ENCODE assay signal across 11 cellular contexts in genomic region chr19:6272913-6273600, GRCh38. TPM values are rescaled to one million over a fixed set of nuclear protein-coding genes. Genes with fewer than 3 reads are reported as not detected.
DNase-seq lines count a peak whose midpoint lies in the region; ATAC-seq, FAIRE-seq and TF ChIP-seq lines count a peak whose summit lies in the region.
"Had no signal": no experiment of that assay in that cellular context is flagged by ENCODE, and none has a peak within 500 bp of the region (broad histone marks: within the 10 kb centered on the region; RNA-seq: fewer than 3 reads in every experiment).

No MANE protein-coding gene starts in this region.

- no peak for DNase-seq in BJ (ENCODE audit: low read depth)
- DNase-seq in SJSA1 (ENCODE audit: low read depth in 1 of 2, low spot score in 2 of 2): no peak
- DNase-seq in fibroblast of mammary gland (ENCODE audit: low read depth): no peak
- no peak for DNase-seq in pancreas
- no peak for DNase-seq in stimulated activated CD4-positive, alpha-beta T cell treated with anti-CD3 and anti-CD28 coated beads, Interleukin-1b, Interleukin-23, amount 100 ng/mL, for 48 hours
- no peak for DNase-seq in cortex of kidney (lab: John Stamatoyannopoulos, UW)
- DNase-seq: activated naive CD4-positive, alpha-beta T cell treated with anti-CD3 and anti-CD28 coated beads, Interleukin-2, amount 10 ng/mL, durations not matched to agents 7 days and 5 days; DMS 273 treated with DMSO at 0.1 percent for 48 hours; NCI-H1694 treated with DMSO at 0.1 percent for 48 hours had no signal

- no peak for ATAC-seq in pancreas
- ATAC-seq in HG03139 (IDR thresholded peaks at IDR 0.05; ENCODE audit: unreplicated experiment): no peak
- ATAC-seq in HG03045 (IDR thresholded peaks at IDR 0.05; ENCODE audit: unreplicated experiment): no peak

- H3K9me3 ChIP-seq in SJSA1 (replicated peaks): no peaks in the 10 kb centered on the region
- H3K9me3 ChIP-seq in pancreas: no peaks in the 10 kb centered on the region

- intact Hi-C loops in pancreas (cut with DNase I): no loop called here

- H3K27me3 ChIP-seq in BJ (ENCODE audit: control insufficient read depth, insufficient read depth, low read length) (no peaks in the 10 kb centered on the region), SJSA1 (replicated peaks) (no peaks in the 10 kb centered on the region), pancreas (no peaks in the 10 kb centered on the region)

- CTCF ChIA-PET in BJ (lab: Yijun Ruan, JAX): interaction anchor here (1.2 to 2.5 kb wide), 4 partner anchors 8 to 26 kb away, joined by 3 to 13 read pairs (median 4); no protein-coding TSS in a partner anchor

- WGBS in pancreas, 2 donors: 67 to 76% methylated on average over 22 of the region's 22 CpGs

- FAIRE-seq in pancreas (lab: Jason Lieb, UNC): no peak

- H3K4me1 ChIP-seq in SJSA1 (replicated peaks) (peaks cover 49% of the 10 kb centered on the region), pancreas (peaks cover 37 to 52% (median 46%) of the 10 kb centered on the region in 3 donors)

- TF ChIP-seq CTCF in BJ (IDR thresholded peaks at IDR 0.05; ENCODE audit: insufficient read depth, low read depth, low read length): no peak
- no peak for TF ChIP-seq CTCF in fibroblast of mammary gland (conservative IDR thresholded peaks at IDR 0.05; ENCODE audit: control insufficient read depth, insufficient read depth, low read depth, low read length)
- no peak for TF ChIP-seq CTCF in pancreas (IDR thresholded peaks at IDR 0.05)

- H3K36me3 ChIP-seq in BJ (ENCODE audit: control insufficient read depth, insufficient read depth, low read length) (peaks cover 18% of the 10 kb centered on the region), SJSA1 (peaks cover 49% of the 10 kb centered on the region), pancreas (peaks cover 0 to 13% (median 0%) of the 10 kb centered on the region in 3 donors)

- POLR2A ChIA-PET in BJ (lab: Charles Lee): no interaction called here

- H3K27ac ChIP-seq in SJSA1 (peak overlapping the region; percentile 67), pancreas (peak overlapping the region; percentile 50 to 81 (median 66))

- peak overlapping the region; percentile 16 for H3K4me3 ChIP-seq in BJ (ENCODE audit: low read depth, low read length)
- H3K4me3 ChIP-seq in SJSA1: peak overlapping the region; percentile 11
- H3K4me3 ChIP-seq in fibroblast of mammary gland (ENCODE audit: control insufficient read depth, low read depth, low read length): peak overlapping the region; percentile 25
- peak overlapping the region in 2 of 4 donors; percentile 15 to 21 for H3K4me3 ChIP-seq in pancreas

RNA-seq across cellular contexts. Expression of gene MLLT1, which starts 6.7 kb away (rescaled TPM):
- polyA plus RNA-seq in BJ (2011; rRNA removed): 19.0 and 28.1 TPM in 2 replicates
- 25.7 and 27.5 TPM in 2 replicates for polyA minus RNA-seq in BJ (2011; rRNA and poly(A)+ RNA removed)
- 9.1 and 13.4 TPM in 2 replicates for total RNA-seq in SJSA1 (2014; rRNA removed; shearing (Covaris generic))
- 10 to 100 TPM; 21.6 to 37.5 (median 25.4) TPM for total RNA-seq in pancreas
- polyA plus RNA-seq in pancreas: 10 to 100 TPM; 19.6 to 28.6 TPM
